8 cellular contexts compared by ENCODE assay signal in the genomic region with DNA sequence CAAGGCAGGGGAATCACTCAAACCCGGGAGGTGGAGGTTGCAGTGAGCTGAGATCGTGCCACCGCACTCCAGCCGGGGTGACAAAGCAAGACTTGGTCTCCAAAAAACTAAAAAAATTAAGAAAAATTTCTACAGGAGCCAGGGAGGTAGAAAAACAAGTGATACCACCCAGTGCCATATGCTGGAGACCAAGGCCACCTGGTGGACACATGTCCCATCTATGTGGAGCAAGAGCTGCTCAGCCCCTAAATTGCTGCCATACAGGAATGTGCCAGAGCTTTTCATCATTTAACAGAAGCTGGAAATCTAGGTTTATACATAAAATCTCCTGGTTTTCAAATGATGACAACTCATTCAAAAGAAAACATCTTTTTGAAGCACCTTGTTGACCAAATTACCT.
DNase-seq lines count a peak whose midpoint lies in the region; ATAC-seq and TF ChIP-seq lines count a peak whose summit lies in the region.

No MANE protein-coding gene starts in this region.

- TF ChIP-seq CTCF in AG10803 (conservative IDR thresholded peaks at IDR 0.05; ENCODE audit: low read length): 0 out of 2 replicates have a peak, but pooled peaks have one; percentile 4
- peak; percentile 36 for TF ChIP-seq CTCF in epithelial cell of proximal tubule (conservative IDR thresholded peaks at IDR 0.05; ENCODE audit: low read depth, low read length)

- ATAC-seq in GM19328 (IDR thresholded peaks at IDR 0.05; ENCODE audit: unreplicated experiment) (no peak), sciatic nerve (no peak)

- DNase-seq in AG10803 (ENCODE audit: low read depth) (no peak), GDM1 (lab: John Stamatoyannopoulos, UW) (peak; percentile 61), OCI-M1 (lab: John Stamatoyannopoulos, UW) (peak; percentile 65), epithelial cell of proximal tubule (ENCODE audit: low read depth) (no peak), AG20443 (ENCODE audit: low spot score) (no peak), kidney glomerular epithelial cell (lab: John Stamatoyannopoulos, UW) (no peak), sciatic nerve (ENCODE audit: low spot score) (no peak)

- no peak overlapping the region for H3K4me3 ChIP-seq in AG10803 (ENCODE audit: low read length)
- H3K4me3 ChIP-seq in epithelial cell of proximal tubule (ENCODE audit: low read depth, low read length): no peak overlapping the region

- intact Hi-C loops in sciatic nerve (cut with DNase I): no loop called here

Comparison
In these comparisons a context has a peak if more than half of its experiments do, and no peak if none do; other contexts are left out.
1. DNase-seq: peak in GDM1 (single experiment) and OCI-M1 (single experiment); none in AG10803 (single experiment), epithelial cell of proximal tubule (single experiment), AG20443 (single experiment), kidney glomerular epithelial cell (single experiment) and sciatic nerve (single experiment).